ENCODE assay signal across 33 cellular contexts in the genomic region with DNA sequence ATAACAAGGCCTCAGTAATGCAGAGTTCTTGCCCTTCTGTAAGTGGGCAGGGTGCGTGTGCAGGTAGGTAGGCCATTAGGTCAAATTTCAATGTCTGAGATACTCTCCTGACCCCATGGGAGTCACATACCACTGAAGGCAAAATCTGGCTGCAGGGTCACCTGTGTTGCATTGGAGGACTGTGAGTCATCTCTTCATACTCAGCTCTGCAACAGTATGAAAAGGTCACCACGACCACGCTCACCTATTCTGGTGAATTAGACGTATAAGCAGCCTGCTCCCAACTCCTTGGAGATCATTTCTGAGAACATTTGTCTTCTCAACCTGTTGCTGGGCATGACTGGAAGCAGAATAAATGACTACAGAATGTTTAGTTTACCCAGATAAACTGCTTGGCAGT.
A peak's percentile ranks its signal among the peaks of the same experiment; 100 is the strongest.
DNase-seq lines count a peak whose midpoint lies in the region; FAIRE-seq and TF ChIP-seq lines count a peak whose summit lies in the region.
"Had no signal": no experiment of that assay in that cellular context is flagged by ENCODE, and none has a peak within 500 bp of the region (broad histone marks: within the 10 kb centered on the region; RNA-seq: fewer than 3 reads in every experiment).

No MANE protein-coding gene starts in this region.

- peaks cover 14 to 62% (median 43%) of the 10 kb centered on the region in 4 donors for H3K4me1 ChIP-seq in esophagus muscularis mucosa
- H3K4me1 ChIP-seq in stomach: peaks cover 0 to 46% (median 23%) of the 10 kb centered on the region in 4 donors

- no peak overlapping the region for H3K27ac Mint-ChIP-seq in activated CD4-positive, alpha-beta memory T cell treated with anti-CD3 and anti-CD28 coated beads for 36 hours
- H3K27ac Mint-ChIP-seq in activated CD4-positive, alpha-beta memory T cell treated with anti-CD3 and anti-CD28 coated beads, Interleukin-2, amount 10 ng/mL, durations not matched to agents 7 days and 5 days: no peak overlapping the region
- H3K27ac Mint-ChIP-seq: activated CD4-positive, alpha-beta T cell treated with anti-CD3 and anti-CD28 coated beads, Interleukin-2, amount 10 ng/mL, durations not matched to agents 7 days and 5 days; activated naive CD4-positive, alpha-beta T cell treated with anti-CD3 and anti-CD28 coated beads for 36 hours; activated T-helper 1 cell treated with anti-CD3 and anti-CD28 coated beads, Interleukin-12 subunit alpha, Interleukin-12 subunit beta, Interleukin-2, Interleukin-4 antibody, amounts not matched to agents 30 ng/mL and 10 ng/mL and 1 ng/mL, durations not matched to agents 14 hours and 24 hours and 36 hours; CD4-positive, alpha-beta T cell had no signal

- H3K27me3 Mint-ChIP-seq in activated CD4-positive, alpha-beta memory T cell treated with anti-CD3 and anti-CD28 coated beads for 36 hours: no peaks in the 10 kb centered on the region
- H3K27me3 Mint-ChIP-seq in activated CD4-positive, alpha-beta memory T cell treated with anti-CD3 and anti-CD28 coated beads, Interleukin-2, amount 10 ng/mL, durations not matched to agents 7 days and 5 days: peaks cover 4% of the 10 kb centered on the region
- H3K27me3 Mint-ChIP-seq: CD4-positive, alpha-beta T cell had no signal

- H3K27me3 ChIP-seq in esophagus muscularis mucosa (no peaks in the 10 kb centered on the region), stomach (no peaks in the 10 kb centered on the region)
- H3K27me3 ChIP-seq: cardiac muscle cell, neutrophil, tibial nerve had no signal

- FAIRE-seq in GM19239 (lab: Jason Lieb, UNC): no peak
- FAIRE-seq: A204.1, D721Med, keratinocyte, RCC 7860 had no signal

- POLR2A ChIA-PET in activated CD4-positive, alpha-beta memory T cell treated with anti-CD3 and anti-CD28 coated beads for 36 hours (lab: Charles Lee): no interaction called here
- POLR2A ChIA-PET in activated CD4-positive, alpha-beta memory T cell treated with anti-CD3 and anti-CD28 coated beads, Interleukin-2, amount 10 ng/mL, durations not matched to agents 7 days and 5 days (lab: Charles Lee): no interaction called here

- intact Hi-C loops in activated CD4-positive, alpha-beta memory T cell treated with anti-CD3 and anti-CD28 coated beads for 36 hours (cut with micrococcal nuclease): no loop called here
- intact Hi-C loops in esophagus muscularis mucosa (cut with DNase I) (no loop called here), stomach (cut with DNase I; ENCODE audit: low total_unique reads) (no loop called here)

- peak overlapping the region; percentile 58 to 67 (median 66) for H3K27ac ChIP-seq in esophagus muscularis mucosa (replicated peaks in 1 of 4)
- H3K27ac ChIP-seq in stomach: peak overlapping the region in 1 of 5 donors; percentile 83
- H3K27ac ChIP-seq: cardiac muscle cell, coronary artery, GM23248, neutrophil, tibial nerve, VCaP had no signal

- no peaks in the 10 kb centered on the region for H3K36me3 ChIP-seq in esophagus muscularis mucosa
- H3K36me3 ChIP-seq in stomach: no peaks in the 10 kb centered on the region
- H3K36me3 ChIP-seq: cardiac muscle cell, tibial nerve had no signal

- H3K4me3 ChIP-seq in esophagus muscularis mucosa: no peak overlapping the region
- H3K4me3 ChIP-seq in stomach: no peak overlapping the region
- H3K4me3 ChIP-seq: cardiac muscle cell, coronary artery, GM23248, tibial nerve had no signal

- no peak overlapping the region for H3K4me3 Mint-ChIP-seq in activated CD4-positive, alpha-beta memory T cell treated with anti-CD3 and anti-CD28 coated beads for 36 hours
- no peak overlapping the region for H3K4me3 Mint-ChIP-seq in activated CD4-positive, alpha-beta memory T cell treated with anti-CD3 and anti-CD28 coated beads, Interleukin-2, amount 10 ng/mL, durations not matched to agents 7 days and 5 days
- H3K4me3 Mint-ChIP-seq: activated CD4-positive, alpha-beta T cell treated with anti-CD3 and anti-CD28 coated beads, Interleukin-2, amount 10 ng/mL, durations not matched to agents 7 days and 5 days; activated naive CD4-positive, alpha-beta T cell treated with anti-CD3 and anti-CD28 coated beads for 36 hours; activated T-helper 1 cell treated with anti-CD3 and anti-CD28 coated beads, Interleukin-12 subunit alpha, Interleukin-12 subunit beta, Interleukin-2, Interleukin-4 antibody, amounts not matched to agents 30 ng/mL and 10 ng/mL and 1 ng/mL, durations not matched to agents 14 hours and 24 hours and 36 hours; CD4-positive, alpha-beta T cell had no signal

- no peaks in the 10 kb centered on the region for H3K9me3 ChIP-seq in esophagus muscularis mucosa
- no peaks in the 10 kb centered on the region for H3K9me3 ChIP-seq in stomach
- H3K9me3 ChIP-seq: neutrophil, tibial nerve had no signal

- TF ChIP-seq EP300 in esophagus muscularis mucosa (IDR thresholded peaks at IDR 0.05) (no peak), stomach (IDR thresholded peaks at IDR 0.05) (no peak)

- peak; percentile 15 for DNase-seq in activated CD4-positive, alpha-beta memory T cell treated with anti-CD3 and anti-CD28 coated beads for 36 hours
- no peak for DNase-seq in activated CD4-positive, alpha-beta memory T cell treated with anti-CD3 and anti-CD28 coated beads, Interleukin-2, amount 10 ng/mL, durations not matched to agents 7 days and 5 days
- DNase-seq in M059J (ENCODE audit: low read depth) (peak; percentile 60), esophagus muscularis mucosa (ENCODE audit: extremely low spot score) (no peak), renal cortical epithelial cell (ENCODE audit: low read depth) (peak; percentile 74), NCI-H526 (lab: John Stamatoyannopoulos, UW) (no peak), stomach (no peak), GM19239 (ENCODE audit: insufficient read length, low spot score) (no peak)
- DNase-seq: activated CD4-positive, alpha-beta T cell treated with anti-CD3 and anti-CD28 coated beads, Interleukin-2, amount 10 ng/mL, durations not matched to agents 7 days and 5 days; activated naive CD4-positive, alpha-beta T cell treated with anti-CD3 and anti-CD28 coated beads for 36 hours; anterior cingulate cortex; CD4-positive, alpha-beta T cell; effector memory CD4-positive, alpha-beta T cell; GM23248; head of caudate nucleus; IMR-90; NCI-H1436 treated with DMSO at 0.1 percent for 48 hours; NCI-H2107; NCI-H345; NCI-H748 treated with DMSO at 0.1 percent for 48 hours; stimulated activated CD4-positive, alpha-beta T cell treated with anti-CD3 and anti-CD28 coated beads, Interleukin-15, amount 100 ng/mL, for 24 hours; SW 1271; T-helper 9 cell had no signal

- TF ChIP-seq CTCF in esophagus muscularis mucosa (IDR thresholded peaks at IDR 0.05) (no peak), stomach (IDR thresholded peaks at IDR 0.05) (no peak)

- H3K9me3 Mint-ChIP-seq in activated CD4-positive, alpha-beta memory T cell treated with anti-CD3 and anti-CD28 coated beads for 36 hours: no peaks in the 10 kb centered on the region
- no peaks in the 10 kb centered on the region for H3K9me3 Mint-ChIP-seq in activated CD4-positive, alpha-beta memory T cell treated with anti-CD3 and anti-CD28 coated beads, Interleukin-2, amount 10 ng/mL, durations not matched to agents 7 days and 5 days
- H3K9me3 Mint-ChIP-seq: activated CD4-positive, alpha-beta T cell treated with anti-CD3 and anti-CD28 coated beads, Interleukin-2, amount 10 ng/mL, durations not matched to agents 7 days and 5 days; activated naive CD4-positive, alpha-beta T cell treated with anti-CD3 and anti-CD28 coated beads for 36 hours; activated T-helper 1 cell treated with anti-CD3 and anti-CD28 coated beads, Interleukin-12 subunit alpha, Interleukin-12 subunit beta, Interleukin-2, Interleukin-4 antibody, amounts not matched to agents 30 ng/mL and 10 ng/mL and 1 ng/mL, durations not matched to agents 14 hours and 24 hours and 36 hours; CD4-positive, alpha-beta T cell had no signal

- no peaks in the 10 kb centered on the region for H3K36me3 Mint-ChIP-seq in activated CD4-positive, alpha-beta memory T cell treated with anti-CD3 and anti-CD28 coated beads for 36 hours
- H3K36me3 Mint-ChIP-seq in activated CD4-positive, alpha-beta memory T cell treated with anti-CD3 and anti-CD28 coated beads, Interleukin-2, amount 10 ng/mL, durations not matched to agents 7 days and 5 days (ENCODE audit: low read depth): no peaks in the 10 kb centered on the region

- CTCF ChIA-PET in activated CD4-positive, alpha-beta memory T cell treated with anti-CD3 and anti-CD28 coated beads for 36 hours (lab: Charles Lee): no interaction called here
- CTCF ChIA-PET in activated CD4-positive, alpha-beta memory T cell treated with anti-CD3 and anti-CD28 coated beads, Interleukin-2, amount 10 ng/mL, durations not matched to agents 7 days and 5 days (lab: Charles Lee): no interaction called here

- H3K4me1 Mint-ChIP-seq in activated CD4-positive, alpha-beta memory T cell treated with anti-CD3 and anti-CD28 coated beads for 36 hours (ENCODE audit: low read depth): peaks cover 17% of the 10 kb centered on the region
- peaks cover 4% of the 10 kb centered on the region for H3K4me1 Mint-ChIP-seq in activated CD4-positive, alpha-beta memory T cell treated with anti-CD3 and anti-CD28 coated beads, Interleukin-2, amount 10 ng/mL, durations not matched to agents 7 days and 5 days

- 58% methylated on average over 4 of the region's 4 CpGs for WGBS in esophagus muscularis mucosa
- WGBS in stomach, 5 donors: 60 to 86% (median 80%) methylated on average over 4 of the region's 4 CpGs

- TF ChIP-seq POLR2A in esophagus muscularis mucosa (IDR thresholded peaks at IDR 0.05; ENCODE audit: low read depth): no peak
- no peak for TF ChIP-seq POLR2A in stomach (IDR thresholded peaks at IDR 0.05)

Comparison
In these comparisons a context has a peak if more than half of its experiments do, and no peak if none do; other contexts are left out.
1. DNase-seq: peak in activated CD4-positive, alpha-beta memory T cell treated with anti-CD3 and anti-CD28 coated beads for 36 hours (single experiment), M059J (single experiment) and renal cortical epithelial cell (single experiment); none in activated CD4-positive, alpha-beta memory T cell treated with anti-CD3 and anti-CD28 coated beads, Interleukin-2, amount 10 ng/mL, durations not matched to agents 7 days and 5 days (single experiment), esophagus muscularis mucosa (single experiment), NCI-H526 (0 of 2), stomach (single experiment) and GM19239 (single experiment).